Comparison of ENCODE assay signal across 1 cellular context in the genomic region with DNA sequence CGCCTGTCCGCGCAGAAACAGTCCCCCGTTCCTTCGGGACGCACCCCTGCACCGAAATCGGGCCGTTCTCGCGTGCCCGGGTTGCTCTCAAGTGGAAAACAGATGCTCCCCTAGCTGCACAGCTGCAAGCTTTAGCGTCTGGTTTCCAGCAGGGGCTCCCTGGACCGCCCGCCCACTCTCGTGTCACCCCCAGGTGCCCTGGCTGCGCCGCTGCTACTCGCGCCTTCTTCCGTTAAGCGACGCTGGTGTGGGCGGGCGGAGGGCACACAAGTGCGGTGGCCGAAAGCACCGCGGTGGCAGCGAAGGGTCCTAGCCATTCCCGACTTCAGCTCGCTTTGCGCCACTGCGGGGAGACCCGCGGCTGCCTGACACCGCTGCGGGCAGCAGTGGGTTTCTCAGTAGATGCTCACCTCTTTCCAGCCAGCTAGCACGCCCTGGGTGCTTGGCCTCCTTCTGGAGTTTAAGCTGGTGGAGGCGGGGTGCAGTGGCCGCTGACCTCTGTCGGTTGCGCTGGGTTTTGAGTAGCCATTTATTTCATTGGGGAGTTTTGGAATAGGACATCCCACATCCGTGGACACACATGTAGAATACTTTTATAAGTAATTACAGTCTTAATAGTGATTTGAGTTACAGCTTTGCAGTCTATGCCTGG.
TF ChIP-seq lines count a peak whose summit lies in the region.

No MANE protein-coding gene starts in this region.

TF ChIP-seq in HepG2, 621 proteins besides CTCF, POLR2A, EP300 and RAD21 (continued from another document and continues in another):
- TF ChIP-seq, protein P1, sequence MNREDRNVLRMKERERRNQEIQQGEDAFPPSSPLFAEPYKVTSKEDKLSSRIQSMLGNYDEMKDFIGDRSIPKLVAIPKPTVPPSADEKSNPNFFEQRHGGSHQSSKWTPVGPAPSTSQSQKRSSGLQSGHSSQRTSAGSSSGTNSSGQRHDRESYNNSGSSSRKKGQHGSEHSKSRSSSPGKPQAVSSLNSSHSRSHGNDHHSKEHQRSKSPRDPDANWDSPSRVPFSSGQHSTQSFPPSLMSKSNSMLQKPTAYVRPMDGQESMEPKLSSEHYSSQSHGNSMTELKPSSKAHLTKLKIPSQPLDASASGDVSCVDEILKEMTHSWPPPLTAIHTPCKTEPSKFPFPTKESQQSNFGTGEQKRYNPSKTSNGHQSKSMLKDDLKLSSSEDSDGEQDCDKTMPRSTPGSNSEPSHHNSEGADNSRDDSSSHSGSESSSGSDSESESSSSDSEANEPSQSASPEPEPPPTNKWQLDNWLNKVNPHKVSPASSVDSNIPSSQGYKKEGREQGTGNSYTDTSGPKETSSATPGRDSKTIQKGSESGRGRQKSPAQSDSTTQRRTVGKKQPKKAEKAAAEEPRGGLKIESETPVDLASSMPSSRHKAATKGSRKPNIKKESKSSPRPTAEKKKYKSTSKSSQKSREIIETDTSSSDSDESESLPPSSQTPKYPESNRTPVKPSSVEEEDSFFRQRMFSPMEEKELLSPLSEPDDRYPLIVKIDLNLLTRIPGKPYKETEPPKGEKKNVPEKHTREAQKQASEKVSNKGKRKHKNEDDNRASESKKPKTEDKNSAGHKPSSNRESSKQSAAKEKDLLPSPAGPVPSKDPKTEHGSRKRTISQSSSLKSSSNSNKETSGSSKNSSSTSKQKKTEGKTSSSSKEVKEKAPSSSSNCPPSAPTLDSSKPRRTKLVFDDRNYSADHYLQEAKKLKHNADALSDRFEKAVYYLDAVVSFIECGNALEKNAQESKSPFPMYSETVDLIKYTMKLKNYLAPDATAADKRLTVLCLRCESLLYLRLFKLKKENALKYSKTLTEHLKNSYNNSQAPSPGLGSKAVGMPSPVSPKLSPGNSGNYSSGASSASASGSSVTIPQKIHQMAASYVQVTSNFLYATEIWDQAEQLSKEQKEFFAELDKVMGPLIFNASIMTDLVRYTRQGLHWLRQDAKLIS (CRISPR knock-in tag; IDR thresholded peaks at IDR 0.05), result no peak
- TF ChIP-seq, protein P2, sequence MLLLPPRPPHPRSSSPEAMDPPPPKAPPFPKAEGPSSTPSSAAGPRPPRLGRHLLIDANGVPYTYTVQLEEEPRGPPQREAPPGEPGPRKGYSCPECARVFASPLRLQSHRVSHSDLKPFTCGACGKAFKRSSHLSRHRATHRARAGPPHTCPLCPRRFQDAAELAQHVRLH (CRISPR knock-in tag; IDR thresholded peaks at IDR 0.05; ENCODE audit: borderline replicate concordance, low read depth), result 0 out of 2 replicates have a peak, but pooled peaks have one; percentile 20
- TF ChIP-seq PRPF4 (IDR thresholded peaks at IDR 0.05; ENCODE audit: low read depth, low read length, poor library complexity, severe bottlenecking) (no peak), HNRNPL (IDR thresholded peaks at IDR 0.05; ENCODE audit: low read depth, low read length) (peak; percentile 47; the same call in 1 of the 2 replicates), ZFP1 (CRISPR knock-in tag; IDR thresholded peaks at IDR 0.05) (no peak), ZNF496 (CRISPR knock-in tag; IDR thresholded peaks at IDR 0.05; ENCODE audit: insufficient replicate concordance) (no peak), ZNF605 (CRISPR knock-in tag; IDR thresholded peaks at IDR 0.05) (peak; percentile 84), GZF1 (CRISPR knock-in tag; IDR thresholded peaks at IDR 0.05) (no peak), ZNF841 (CRISPR knock-in tag; IDR thresholded peaks at IDR 0.05; ENCODE audit: borderline replicate concordance) (no peak), SOX13 (IDR thresholded peaks at IDR 0.05) (no peak), SOX13 (CRISPR knock-in tag; conservative IDR thresholded peaks at IDR 0.05 in 1 of 2, IDR thresholded peaks at IDR 0.05 in 1 of 2) (peak in 1 of 2 experiments; percentile 30; a peak in 2 of 4 replicates), SATB2 (CRISPR knock-in tag; IDR thresholded peaks at IDR 0.05) (no peak), ATAD3A (CRISPR knock-in tag; IDR thresholded peaks at IDR 0.05) (no peak), KDM2A (CRISPR knock-in tag; IDR thresholded peaks at IDR 0.05; ENCODE audit: borderline replicate concordance, low read depth) (peak; percentile 80), ZNF253 (CRISPR knock-in tag; IDR thresholded peaks at IDR 0.05; ENCODE audit: borderline replicate concordance) (no peak), MIER2 (CRISPR knock-in tag; IDR thresholded peaks at IDR 0.05) (0 out of 2 replicates have a peak, but pooled peaks have one; percentile 17), NCOR1 (IDR thresholded peaks at IDR 0.05; ENCODE audit: borderline replicate concordance, low read length) (no peak), MAFF (IDR thresholded peaks at IDR 0.05; ENCODE audit: low read depth, low read length) (no peak), BRCA1 (CRISPR knock-in tag; IDR thresholded peaks at IDR 0.05) (no peak), SIX4 (CRISPR knock-in tag; IDR thresholded peaks at IDR 0.05) (no peak), KAT8 (CRISPR knock-in tag; IDR thresholded peaks at IDR 0.05) (peak; percentile 53; the same call in 1 of the 2 replicates), ZNF619 (CRISPR knock-in tag; IDR thresholded peaks at IDR 0.05) (peak; percentile 67; the same call in 1 of the 2 replicates), ZNF792 (CRISPR knock-in tag; IDR thresholded peaks at IDR 0.05) (peak; percentile 57; the same call in 1 of the 2 replicates), SMAD9 (CRISPR knock-in tag; IDR thresholded peaks at IDR 0.05) (no peak), MEF2D (CRISPR knock-in tag; IDR thresholded peaks at IDR 0.05) (peak; percentile 66; the same call in 1 of the 2 replicates), KDM3A (CRISPR knock-in tag; IDR thresholded peaks at IDR 0.05; ENCODE audit: low read depth) (no peak), MAFG (CRISPR knock-in tag; IDR thresholded peaks at IDR 0.05) (no peak), ZNF501 (CRISPR knock-in tag; IDR thresholded peaks at IDR 0.05) (peak; percentile 95)
- TF ChIP-seq, protein P3, sequence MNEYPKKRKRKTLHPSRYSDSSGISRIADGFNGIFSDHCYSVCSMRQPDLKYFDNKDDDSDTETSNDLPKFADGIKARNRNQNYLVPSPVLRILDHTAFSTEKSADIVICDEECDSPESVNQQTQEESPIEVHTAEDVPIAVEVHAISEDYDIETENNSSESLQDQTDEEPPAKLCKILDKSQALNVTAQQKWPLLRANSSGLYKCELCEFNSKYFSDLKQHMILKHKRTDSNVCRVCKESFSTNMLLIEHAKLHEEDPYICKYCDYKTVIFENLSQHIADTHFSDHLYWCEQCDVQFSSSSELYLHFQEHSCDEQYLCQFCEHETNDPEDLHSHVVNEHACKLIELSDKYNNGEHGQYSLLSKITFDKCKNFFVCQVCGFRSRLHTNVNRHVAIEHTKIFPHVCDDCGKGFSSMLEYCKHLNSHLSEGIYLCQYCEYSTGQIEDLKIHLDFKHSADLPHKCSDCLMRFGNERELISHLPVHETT (CRISPR knock-in tag; conservative IDR thresholded peaks at IDR 0.05), result no peak
- TF ChIP-seq, protein P4, sequence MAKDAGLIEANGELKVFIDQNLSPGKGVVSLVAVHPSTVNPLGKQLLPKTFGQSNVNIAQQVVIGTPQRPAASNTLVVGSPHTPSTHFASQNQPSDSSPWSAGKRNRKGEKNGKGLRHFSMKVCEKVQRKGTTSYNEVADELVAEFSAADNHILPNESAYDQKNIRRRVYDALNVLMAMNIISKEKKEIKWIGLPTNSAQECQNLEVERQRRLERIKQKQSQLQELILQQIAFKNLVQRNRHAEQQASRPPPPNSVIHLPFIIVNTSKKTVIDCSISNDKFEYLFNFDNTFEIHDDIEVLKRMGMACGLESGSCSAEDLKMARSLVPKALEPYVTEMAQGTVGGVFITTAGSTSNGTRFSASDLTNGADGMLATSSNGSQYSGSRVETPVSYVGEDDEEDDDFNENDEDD (CRISPR knock-in tag; IDR thresholded peaks at IDR 0.05; ENCODE audit: borderline replicate concordance), result peak; percentile 26; the same call in 1 of the 2 replicates
- TF ChIP-seq, protein P5, sequence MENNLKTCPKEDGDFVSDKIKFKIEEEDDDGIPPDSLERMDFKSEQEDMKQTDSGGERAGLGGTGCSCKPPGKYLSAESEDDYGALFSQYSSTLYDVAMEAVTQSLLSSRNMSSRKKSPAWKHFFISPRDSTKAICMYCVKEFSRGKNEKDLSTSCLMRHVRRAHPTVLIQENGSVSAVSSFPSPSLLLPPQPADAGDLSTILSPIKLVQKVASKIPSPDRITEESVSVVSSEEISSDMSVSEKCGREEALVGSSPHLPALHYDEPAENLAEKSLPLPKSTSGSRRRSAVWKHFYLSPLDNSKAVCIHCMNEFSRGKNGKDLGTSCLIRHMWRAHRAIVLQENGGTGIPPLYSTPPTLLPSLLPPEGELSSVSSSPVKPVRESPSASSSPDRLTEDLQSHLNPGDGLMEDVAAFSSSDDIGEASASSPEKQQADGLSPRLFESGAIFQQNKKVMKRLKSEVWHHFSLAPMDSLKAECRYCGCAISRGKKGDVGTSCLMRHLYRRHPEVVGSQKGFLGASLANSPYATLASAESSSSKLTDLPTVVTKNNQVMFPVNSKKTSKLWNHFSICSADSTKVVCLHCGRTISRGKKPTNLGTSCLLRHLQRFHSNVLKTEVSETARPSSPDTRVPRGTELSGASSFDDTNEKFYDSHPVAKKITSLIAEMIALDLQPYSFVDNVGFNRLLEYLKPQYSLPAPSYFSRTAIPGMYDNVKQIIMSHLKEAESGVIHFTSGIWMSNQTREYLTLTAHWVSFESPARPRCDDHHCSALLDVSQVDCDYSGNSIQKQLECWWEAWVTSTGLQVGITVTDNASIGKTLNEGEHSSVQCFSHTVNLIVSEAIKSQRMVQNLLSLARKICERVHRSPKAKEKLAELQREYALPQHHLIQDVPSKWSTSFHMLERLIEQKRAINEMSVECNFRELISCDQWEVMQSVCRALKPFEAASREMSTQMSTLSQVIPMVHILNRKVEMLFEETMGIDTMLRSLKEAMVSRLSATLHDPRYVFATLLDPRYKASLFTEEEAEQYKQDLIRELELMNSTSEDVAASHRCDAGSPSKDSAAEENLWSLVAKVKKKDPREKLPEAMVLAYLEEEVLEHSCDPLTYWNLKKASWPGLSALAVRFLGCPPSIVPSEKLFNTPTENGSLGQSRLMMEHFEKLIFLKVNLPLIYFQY (CRISPR knock-in tag; IDR thresholded peaks at IDR 0.05; ENCODE audit: borderline replicate concordance), result 0 out of 2 replicates have a peak, but pooled peaks have one; percentile 20
- TF ChIP-seq, protein P6, sequence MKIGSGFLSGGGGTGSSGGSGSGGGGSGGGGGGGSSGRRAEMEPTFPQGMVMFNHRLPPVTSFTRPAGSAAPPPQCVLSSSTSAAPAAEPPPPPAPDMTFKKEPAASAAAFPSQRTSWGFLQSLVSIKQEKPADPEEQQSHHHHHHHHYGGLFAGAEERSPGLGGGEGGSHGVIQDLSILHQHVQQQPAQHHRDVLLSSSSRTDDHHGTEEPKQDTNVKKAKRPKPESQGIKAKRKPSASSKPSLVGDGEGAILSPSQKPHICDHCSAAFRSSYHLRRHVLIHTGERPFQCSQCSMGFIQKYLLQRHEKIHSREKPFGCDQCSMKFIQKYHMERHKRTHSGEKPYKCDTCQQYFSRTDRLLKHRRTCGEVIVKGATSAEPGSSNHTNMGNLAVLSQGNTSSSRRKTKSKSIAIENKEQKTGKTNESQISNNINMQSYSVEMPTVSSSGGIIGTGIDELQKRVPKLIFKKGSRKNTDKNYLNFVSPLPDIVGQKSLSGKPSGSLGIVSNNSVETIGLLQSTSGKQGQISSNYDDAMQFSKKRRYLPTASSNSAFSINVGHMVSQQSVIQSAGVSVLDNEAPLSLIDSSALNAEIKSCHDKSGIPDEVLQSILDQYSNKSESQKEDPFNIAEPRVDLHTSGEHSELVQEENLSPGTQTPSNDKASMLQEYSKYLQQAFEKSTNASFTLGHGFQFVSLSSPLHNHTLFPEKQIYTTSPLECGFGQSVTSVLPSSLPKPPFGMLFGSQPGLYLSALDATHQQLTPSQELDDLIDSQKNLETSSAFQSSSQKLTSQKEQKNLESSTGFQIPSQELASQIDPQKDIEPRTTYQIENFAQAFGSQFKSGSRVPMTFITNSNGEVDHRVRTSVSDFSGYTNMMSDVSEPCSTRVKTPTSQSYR (CRISPR knock-in tag; IDR thresholded peaks at IDR 0.05; ENCODE audit: borderline replicate concordance), result no peak
- TF ChIP-seq, protein P7, sequence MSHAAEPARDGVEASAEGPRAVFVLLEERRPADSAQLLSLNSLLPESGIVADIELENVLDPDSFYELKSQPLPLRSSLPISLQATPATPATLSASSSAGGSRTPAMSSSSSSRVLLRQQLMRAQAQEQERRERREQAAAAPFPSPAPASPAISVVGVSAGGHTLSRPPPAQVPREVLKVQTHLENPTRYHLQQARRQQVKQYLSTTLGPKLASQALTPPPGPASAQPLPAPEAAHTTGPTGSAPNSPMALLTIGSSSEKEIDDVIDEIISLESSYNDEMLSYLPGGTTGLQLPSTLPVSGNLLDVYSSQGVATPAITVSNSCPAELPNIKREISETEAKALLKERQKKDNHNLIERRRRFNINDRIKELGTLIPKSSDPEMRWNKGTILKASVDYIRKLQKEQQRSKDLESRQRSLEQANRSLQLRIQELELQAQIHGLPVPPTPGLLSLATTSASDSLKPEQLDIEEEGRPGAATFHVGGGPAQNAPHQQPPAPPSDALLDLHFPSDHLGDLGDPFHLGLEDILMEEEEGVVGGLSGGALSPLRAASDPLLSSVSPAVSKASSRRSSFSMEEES (CRISPR knock-in tag; IDR thresholded peaks at IDR 0.05), result no peak
- TF ChIP-seq, protein P8, sequence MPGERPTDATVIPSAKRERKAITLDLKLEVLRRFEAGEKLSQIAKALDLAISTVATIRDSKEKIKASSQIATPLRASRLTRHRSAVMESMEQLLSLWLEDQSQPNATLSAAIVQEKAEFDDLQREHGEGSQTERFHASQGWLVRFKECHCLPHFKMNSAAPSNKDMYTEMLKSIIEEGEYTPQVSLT (CRISPR knock-in tag; IDR thresholded peaks at IDR 0.05; ENCODE audit: borderline replicate concordance, low read depth), result no peak
- TF ChIP-seq, protein P9, sequence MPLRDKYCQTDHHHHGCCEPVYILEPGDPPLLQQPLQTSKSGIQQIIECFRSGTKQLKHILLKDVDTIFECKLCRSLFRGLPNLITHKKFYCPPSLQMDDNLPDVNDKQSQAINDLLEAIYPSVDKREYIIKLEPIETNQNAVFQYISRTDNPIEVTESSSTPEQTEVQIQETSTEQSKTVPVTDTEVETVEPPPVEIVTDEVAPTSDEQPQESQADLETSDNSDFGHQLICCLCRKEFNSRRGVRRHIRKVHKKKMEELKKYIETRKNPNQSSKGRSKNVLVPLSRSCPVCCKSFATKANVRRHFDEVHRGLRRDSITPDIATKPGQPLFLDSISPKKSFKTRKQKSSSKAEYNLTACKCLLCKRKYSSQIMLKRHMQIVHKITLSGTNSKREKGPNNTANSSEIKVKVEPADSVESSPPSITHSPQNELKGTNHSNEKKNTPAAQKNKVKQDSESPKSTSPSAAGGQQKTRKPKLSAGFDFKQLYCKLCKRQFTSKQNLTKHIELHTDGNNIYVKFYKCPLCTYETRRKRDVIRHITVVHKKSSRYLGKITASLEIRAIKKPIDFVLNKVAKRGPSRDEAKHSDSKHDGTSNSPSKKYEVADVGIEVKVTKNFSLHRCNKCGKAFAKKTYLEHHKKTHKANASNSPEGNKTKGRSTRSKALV (CRISPR knock-in tag; IDR thresholded peaks at IDR 0.05), result peak; percentile 74; the same call in 1 of the 2 replicates
- TF ChIP-seq, protein P10, sequence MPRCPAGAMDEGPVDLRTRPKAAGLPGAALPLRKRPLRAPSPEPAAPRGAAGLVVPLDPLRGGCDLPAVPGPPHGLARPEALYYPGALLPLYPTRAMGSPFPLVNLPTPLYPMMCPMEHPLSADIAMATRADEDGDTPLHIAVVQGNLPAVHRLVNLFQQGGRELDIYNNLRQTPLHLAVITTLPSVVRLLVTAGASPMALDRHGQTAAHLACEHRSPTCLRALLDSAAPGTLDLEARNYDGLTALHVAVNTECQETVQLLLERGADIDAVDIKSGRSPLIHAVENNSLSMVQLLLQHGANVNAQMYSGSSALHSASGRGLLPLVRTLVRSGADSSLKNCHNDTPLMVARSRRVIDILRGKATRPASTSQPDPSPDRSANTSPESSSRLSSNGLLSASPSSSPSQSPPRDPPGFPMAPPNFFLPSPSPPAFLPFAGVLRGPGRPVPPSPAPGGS (CRISPR knock-in tag; IDR thresholded peaks at IDR 0.05), result peak; percentile 89
